ENCODE assay signal across 8 cellular contexts in the genomic region with DNA sequence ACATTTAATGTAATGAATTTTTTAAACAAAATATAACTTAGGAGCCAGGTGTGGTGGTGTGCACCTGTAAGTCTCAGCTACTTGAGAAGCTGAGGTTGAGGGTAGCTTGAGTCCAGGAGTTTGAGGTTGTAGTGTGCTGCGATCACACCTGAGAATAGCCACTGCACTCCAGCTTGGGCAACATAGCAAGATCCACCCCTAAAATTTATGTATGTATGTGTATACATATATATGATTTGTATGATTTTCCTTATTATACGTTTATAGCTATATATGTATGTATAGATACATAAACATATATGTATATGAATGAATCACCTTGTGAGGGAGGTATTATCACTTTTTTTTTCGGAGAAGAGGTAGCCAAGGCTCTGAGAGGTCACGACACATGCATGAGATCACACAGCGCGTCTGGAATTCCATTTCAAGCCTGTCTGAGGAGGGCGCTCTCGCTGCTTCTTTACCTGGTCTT. TPM values are rescaled to one million over a fixed set of nuclear protein-coding genes. Genes with fewer than 3 reads are reported as not detected.
DNase-seq lines count a peak whose midpoint lies in the region; ATAC-seq and TF ChIP-seq lines count a peak whose summit lies in the region.

No MANE protein-coding gene starts in this region.

- intact Hi-C loops in A673 (cut with micrococcal nuclease; ENCODE audit: unreplicated experiment) = loop anchor here (2.0 kb wide), 1 partner anchor 74 kb away; no protein-coding TSS in a partner anchor

- H3K27ac ChIP-seq in A673 (ENCODE audit: low read depth, low read length, poor library complexity, severe bottlenecking) = no peak overlapping the region

- peak overlapping the region; percentile 76 for H3K27ac Mint-ChIP-seq in activated CD4-positive, alpha-beta T cell treated with anti-CD3 and anti-CD28 coated beads, Interleukin-2, amount 10 ng/mL, durations not matched to agents 7 days and 5 days
- no peak overlapping the region for H3K27ac Mint-ChIP-seq in progenitor cell of endocrine pancreas

- H3K4me3 Mint-ChIP-seq in activated CD4-positive, alpha-beta T cell treated with anti-CD3 and anti-CD28 coated beads, Interleukin-2, amount 10 ng/mL, durations not matched to agents 7 days and 5 days = peak overlapping the region; percentile 69
- H3K4me3 Mint-ChIP-seq in progenitor cell of endocrine pancreas (ENCODE audit: low read depth) = peak overlapping the region; percentile 56

- H3K9me3 ChIP-seq in A673 (ENCODE audit: low read depth, low read length, poor library complexity, severe bottlenecking) = no peaks in the 10 kb centered on the region

- peak; percentile 32 for DNase-seq in A673 (ENCODE audit: low spot score)
- DNase-seq in activated CD4-positive, alpha-beta T cell treated with anti-CD3 and anti-CD28 coated beads, Interleukin-2, amount 10 ng/mL, durations not matched to agents 7 days and 5 days = no peak
- peak; percentile 16 for DNase-seq in fibroblast of villous mesenchyme (ENCODE audit: low read depth)
- no peak for DNase-seq in progenitor cell of endocrine pancreas (ENCODE audit: low spot score, unreplicated experiment)
- DNase-seq in NCI-H2171 treated with DMSO at 0.1 percent for 48 hours (lab: John Stamatoyannopoulos, UW) = no peak
- DNase-seq in NCI-H128 (lab: John Stamatoyannopoulos, UW; ENCODE audit: unreplicated experiment) = no peak
- no peak for DNase-seq in DMS153 treated with DMSO at 0.1 percent for 48 hours (lab: John Stamatoyannopoulos, UW; ENCODE audit: unreplicated experiment)

- no TSS peak for BruUV-seq in A673 (replicated peaks; lab: Mats Ljungman, UMichigan)

- H3K4me3 ChIP-seq in A673 (ENCODE audit: low read depth, low read length, poor library complexity, severe bottlenecking) (peak overlapping the region; percentile 59), fibroblast of villous mesenchyme (ENCODE audit: low read depth, low read length) (peak overlapping the region; percentile 50)

- peak; percentile 65 for TF ChIP-seq CTCF in A673 (conservative IDR thresholded peaks at IDR 0.05; ENCODE audit: low read depth, low read length)
- TF ChIP-seq CTCF in fibroblast of villous mesenchyme (IDR thresholded peaks at IDR 0.05; ENCODE audit: insufficient read depth, low read depth, low read length) = peak; percentile 28
- peak; percentile 58 for TF ChIP-seq CTCF in progenitor cell of endocrine pancreas (IDR thresholded peaks at IDR 0.05; ENCODE audit: unreplicated experiment)

- peaks cover 3% of the 10 kb centered on the region for H3K36me3 Mint-ChIP-seq in activated CD4-positive, alpha-beta T cell treated with anti-CD3 and anti-CD28 coated beads, Interleukin-2, amount 10 ng/mL, durations not matched to agents 7 days and 5 days (ENCODE audit: low read depth)
- no peaks in the 10 kb centered on the region for H3K36me3 Mint-ChIP-seq in progenitor cell of endocrine pancreas (ENCODE audit: insufficient read depth)

- H3K9me3 Mint-ChIP-seq in activated CD4-positive, alpha-beta T cell treated with anti-CD3 and anti-CD28 coated beads, Interleukin-2, amount 10 ng/mL, durations not matched to agents 7 days and 5 days = no peaks in the 10 kb centered on the region
- no peaks in the 10 kb centered on the region for H3K9me3 Mint-ChIP-seq in progenitor cell of endocrine pancreas (ENCODE audit: low read depth)

- peaks cover 8% of the 10 kb centered on the region for H3K27me3 ChIP-seq in A673 (replicated peaks; ENCODE audit: insufficient read depth, low read depth, low read length, poor library complexity)

- H3K36me3 ChIP-seq in A673 (ENCODE audit: insufficient read depth, low read length, poor library complexity, severe bottlenecking) = no peaks in the 10 kb centered on the region

- peaks cover 19% of the 10 kb centered on the region for H3K27me3 Mint-ChIP-seq in activated CD4-positive, alpha-beta T cell treated with anti-CD3 and anti-CD28 coated beads, Interleukin-2, amount 10 ng/mL, durations not matched to agents 7 days and 5 days
- H3K27me3 Mint-ChIP-seq in progenitor cell of endocrine pancreas = peaks cover 68% of the 10 kb centered on the region

- peak; percentile 40 for ATAC-seq in GM21447 (IDR thresholded peaks at IDR 0.05; ENCODE audit: unreplicated experiment)

- CTCF ChIA-PET in A673 (lab: Charles Lee) = interaction anchor here (0.5 kb wide), 1 partner anchor 1212 kb away, joined by 7 read pairs; no protein-coding TSS in a partner anchor
- CTCF ChIA-PET in activated CD4-positive, alpha-beta T cell treated with anti-CD3 and anti-CD28 coated beads, Interleukin-2, amount 10 ng/mL, durations not matched to agents 7 days and 5 days (lab: Charles Lee) = interaction anchor here (0.5 to 2.0 kb wide), 7 partner anchors 9 to 81 kb away, joined by 3 to 11 read pairs (median 4); a partner anchor contains a TSS

- peaks cover 27% of the 10 kb centered on the region for H3K4me1 Mint-ChIP-seq in activated CD4-positive, alpha-beta T cell treated with anti-CD3 and anti-CD28 coated beads, Interleukin-2, amount 10 ng/mL, durations not matched to agents 7 days and 5 days
- H3K4me1 Mint-ChIP-seq in progenitor cell of endocrine pancreas (ENCODE audit: low read depth) = no peaks in the 10 kb centered on the region

- H3K4me1 ChIP-seq in A673 (ENCODE audit: insufficient read depth, low read length, poor library complexity, severe bottlenecking) = no peaks in the 10 kb centered on the region

- POLR2A ChIA-PET in A673 (lab: Charles Lee; ENCODE audit: low non-redundant PET) = no interaction called here
- POLR2A ChIA-PET in activated CD4-positive, alpha-beta T cell treated with anti-CD3 and anti-CD28 coated beads, Interleukin-2, amount 10 ng/mL, durations not matched to agents 7 days and 5 days (lab: Charles Lee) = no interaction called here

RNA-seq across cellular contexts. Expression of a gene that starts 0.6 kb away (rescaled TPM):
- 0.11 TPM in 1 of 2 replicates, not detected in the other for total RNA-seq in A673 (2021)
- total RNA-seq in activated CD4-positive, alpha-beta T cell treated with anti-CD3 and anti-CD28 coated beads, Interleukin-2, amount 10 ng/mL, durations not matched to agents 7 days and 5 days = 1 to 10 TPM; 5.5 to 6.2 TPM
- total RNA-seq in fibroblast of villous mesenchyme = under 0.01 TPM in 1 of 2 replicates, not detected in the other
- 0.36 and 0.49 TPM in 2 replicates for total RNA-seq in progenitor cell of endocrine pancreas

RNA-seq across cellular contexts. Expression of a gene that starts 9.3 kb away (rescaled TPM):
- total RNA-seq in A673 (2021) (17.3 and 19.1 TPM in 2 replicates), fibroblast of villous mesenchyme (9.7 and 13.0 TPM in 2 replicates), progenitor cell of endocrine pancreas (33.1 and 33.6 TPM in 2 replicates)
- total RNA-seq in activated CD4-positive, alpha-beta T cell treated with anti-CD3 and anti-CD28 coated beads, Interleukin-2, amount 10 ng/mL, durations not matched to agents 7 days and 5 days = 1 to 10 TPM; 7.5 TPM

RNA-seq across cellular contexts. Expression of a gene that starts 30.4 kb away (rescaled TPM):
- 26.4 and 33.0 TPM in 2 replicates for total RNA-seq in A673 (2021)
- 10 to 100 TPM; 20.5 to 21.6 TPM for total RNA-seq in activated CD4-positive, alpha-beta T cell treated with anti-CD3 and anti-CD28 coated beads, Interleukin-2, amount 10 ng/mL, durations not matched to agents 7 days and 5 days
- 43.5 and 51.4 TPM in 2 replicates for total RNA-seq in fibroblast of villous mesenchyme
- 60.4 and 67.2 TPM in 2 replicates for total RNA-seq in progenitor cell of endocrine pancreas

Comparison
In these comparisons a context has a peak if more than half of its experiments do, and no peak if none do; other contexts are left out.
1. DNase-seq: peak in A673 (single experiment) and fibroblast of villous mesenchyme (single experiment); none in activated CD4-positive, alpha-beta T cell treated with anti-CD3 and anti-CD28 coated beads, Interleukin-2, amount 10 ng/mL, durations not matched to agents 7 days and 5 days (single experiment), progenitor cell of endocrine pancreas (single experiment), NCI-H2171 treated with DMSO at 0.1 percent for 48 hours (single experiment), NCI-H128 (single experiment) and DMS153 treated with DMSO at 0.1 percent for 48 hours (single experiment).
2. Peak in every context shown above with its lines, with median percentiles within 50 percentile points of each other: CTCF ChIP-seq.